In genomic region chr14:88668448-88669116, GRCh38 we compare ENCODE assay signal across 12 cellular contexts.
DNase-seq lines count a peak whose midpoint lies in the region; ATAC-seq and TF ChIP-seq lines count a peak whose summit lies in the region.
"Had no signal": no experiment of that assay in that cellular context is flagged by ENCODE, and none has a peak within 500 bp of the region (broad histone marks: within the 10 kb centered on the region; RNA-seq: fewer than 3 reads in every experiment).

No MANE protein-coding gene starts in this region.

- H3K27me3 Mint-ChIP-seq in glutamatergic neuron (ENCODE audit: unreplicated experiment) = peaks cover 2% of the 10 kb centered on the region

- H3K4me1 Mint-ChIP-seq in glutamatergic neuron (ENCODE audit: low read depth, unreplicated experiment) = peaks cover 6% of the 10 kb centered on the region

- H3K27me3 ChIP-seq in ovary = no peaks in the 10 kb centered on the region
- H3K27me3 ChIP-seq in breast epithelium = no peaks in the 10 kb centered on the region

- no peak overlapping the region for H3K27ac Mint-ChIP-seq in glutamatergic neuron (ENCODE audit: unreplicated experiment)

- H3K4me3 ChIP-seq in ovary (no peak overlapping the region), breast epithelium (no peak overlapping the region)

- H3K36me3 ChIP-seq in ovary (no peaks in the 10 kb centered on the region), breast epithelium (no peaks in the 10 kb centered on the region)

- H3K9me3 ChIP-seq in ovary (no peaks in the 10 kb centered on the region), breast epithelium (no peaks in the 10 kb centered on the region)

- DNase-seq in glutamatergic neuron (no peak), ovary (no peak), A172 (ENCODE audit: low spot score) (no peak), breast epithelium (ENCODE audit: low spot score in 2 of 2) (no peak), OCI-M2 (lab: John Stamatoyannopoulos, UW; ENCODE audit: unreplicated experiment) (no peak)
- DNase-seq: activated CD4-positive, alpha-beta T cell treated with anti-CD3 and anti-CD28 coated beads for 4 hours; NCI-H524; stimulated activated CD4-positive, alpha-beta T cell treated with anti-CD3 and anti-CD28 coated beads, Interleukin-2, amount 100 ng/mL, for 24 hours had no signal

- H3K4me1 ChIP-seq in ovary (ENCODE audit: insufficient read depth) = no peaks in the 10 kb centered on the region
- no peaks in the 10 kb centered on the region for H3K4me1 ChIP-seq in breast epithelium

- TF ChIP-seq POLR2A in ovary (IDR thresholded peaks at IDR 0.05) = no peak
- no peak for TF ChIP-seq POLR2A in breast epithelium (IDR thresholded peaks at IDR 0.05)

- TF ChIP-seq CTCF in glutamatergic neuron (IDR thresholded peaks at IDR 0.05; ENCODE audit: partially characterized antibody, unreplicated experiment) = no peak
- TF ChIP-seq CTCF in ovary (IDR thresholded peaks at IDR 0.05) = no peak
- TF ChIP-seq CTCF in breast epithelium (IDR thresholded peaks at IDR 0.05) = no peak

- TF ChIP-seq EP300 in ovary (IDR thresholded peaks at IDR 0.05) = no peak

- H3K36me3 Mint-ChIP-seq in glutamatergic neuron (ENCODE audit: unreplicated experiment) = peaks cover 18% of the 10 kb centered on the region

- WGBS in ovary, 3 donors = 80 to 87% (median 81%) methylated on average over 3 of the region's 3 CpGs

- H3K9me3 Mint-ChIP-seq in glutamatergic neuron (ENCODE audit: unreplicated experiment) = no peaks in the 10 kb centered on the region

- peak; percentile 57 for ATAC-seq in GM18511 (IDR thresholded peaks at IDR 0.05; ENCODE audit: unreplicated experiment)
- peak; percentile 74 for ATAC-seq in GM21528 (IDR thresholded peaks at IDR 0.05; ENCODE audit: low FRiP score, unreplicated experiment)
- peak; percentile 69 for ATAC-seq in HG03342 (IDR thresholded peaks at IDR 0.05; ENCODE audit: unreplicated experiment)

- peak overlapping the region; percentile 17 for H3K4me3 Mint-ChIP-seq in glutamatergic neuron (ENCODE audit: unreplicated experiment)

- H3K27ac ChIP-seq in ovary = no peak overlapping the region
- no peak overlapping the region for H3K27ac ChIP-seq in breast epithelium
- H3K27ac ChIP-seq: HL-60 had no signal

- intact Hi-C loops in ovary (cut with DNase I) = loop anchor here in 2 of 4 donors (5.0 to 10.0 kb wide), 2 partner anchors 199 to 356 kb away; no protein-coding TSS in a partner anchor
- intact Hi-C loops in breast epithelium (cut with DNase I; ENCODE audit: low total_unique reads) = no loop called here
